1 cellular context compared by ENCODE assay signal in genomic region chr22:37804886-37805857, GRCh38.
TF ChIP-seq lines count a peak whose summit lies in the region.

No MANE protein-coding gene starts in this region.

TF ChIP-seq in neural cell, 6 proteins besides CTCF, POLR2A, EP300 and RAD21 (continued from another document):
- TF ChIP-seq REST (IDR thresholded peaks at IDR 0.05; ENCODE audit: borderline replicate concordance) (no peak), MXI1 (conservative IDR thresholded peaks at IDR 0.05; ENCODE audit: poor library complexity, severe bottlenecking) (no peak), SMC3 (conservative IDR thresholded peaks at IDR 0.05; ENCODE audit: poor library complexity) (no peak), EZH2 (IDR thresholded peaks at IDR 0.05; ENCODE audit: borderline replicate concordance, insufficient read depth, low read length, poor library complexity, severe bottlenecking) (no peak)
